In the genomic region with DNA sequence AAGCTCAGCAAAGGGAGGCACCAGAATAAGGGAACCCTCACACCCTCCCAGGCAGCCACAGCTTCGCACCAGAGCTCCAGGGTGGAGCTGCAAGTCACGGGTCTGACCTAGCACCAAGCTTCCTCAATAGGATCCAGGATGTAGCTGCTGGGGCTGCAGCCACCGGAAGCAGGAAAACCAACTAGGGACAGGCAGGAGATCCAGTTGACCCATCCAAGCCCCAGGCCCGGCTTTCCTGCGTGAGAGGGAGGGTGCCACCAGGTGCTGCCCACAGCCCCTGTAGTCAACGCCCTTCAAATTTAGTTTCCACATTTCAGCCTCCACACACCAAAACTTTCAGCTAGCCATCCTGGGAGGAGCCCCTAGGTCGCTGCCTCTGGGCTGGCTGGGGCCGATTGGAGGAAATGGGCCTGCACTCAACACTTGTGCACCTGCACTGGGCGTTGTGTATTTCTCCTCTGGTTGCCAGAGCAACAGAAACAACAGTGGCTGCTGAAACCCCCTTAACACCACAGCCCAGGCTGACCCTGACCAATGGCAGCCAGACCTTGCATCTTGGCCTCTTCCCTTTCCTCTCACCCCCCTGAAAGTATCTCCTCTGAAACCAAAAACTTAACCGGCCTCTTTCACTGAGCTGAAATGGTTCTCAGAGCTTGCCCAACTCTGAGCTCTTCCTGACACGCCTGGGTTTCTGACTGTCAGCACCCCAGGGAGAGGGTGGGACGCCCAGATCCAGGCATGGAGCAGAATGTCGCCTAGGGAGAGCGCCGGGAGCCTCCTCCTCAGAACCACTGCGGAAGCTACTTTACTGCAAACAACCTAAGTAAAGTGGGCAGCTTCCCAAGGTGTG, we compare ENCODE assay signal across 8 cellular contexts.
DNase-seq lines count a peak whose midpoint lies in the region; ATAC-seq and TF ChIP-seq lines count a peak whose summit lies in the region.

No MANE protein-coding gene starts in this region.

- peaks cover 50% of the 10 kb centered on the region for H3K4me1 Mint-ChIP-seq in activated T-cell treated with anti-CD3 and anti-CD28 coated beads, Interleukin-2, amount 50 U/mL, for 72 hours (ENCODE audit: low read depth)

- peak overlapping the region; percentile 39 to 42 for H3K4me3 Mint-ChIP-seq in activated T-cell treated with anti-CD3 and anti-CD28 coated beads, Interleukin-2, amount 50 U/mL, for 72 hours

- ATAC-seq in GM21390 (IDR thresholded peaks at IDR 0.05; ENCODE audit: unreplicated experiment) = peak; percentile 99
- ATAC-seq in HG03575 (IDR thresholded peaks at IDR 0.05; ENCODE audit: extremely low read depth, insufficient number of reproducible peaks, low FRiP score, unreplicated experiment) = peak; percentile 97
- ATAC-seq in activated T-cell treated with anti-CD3 and anti-CD28 coated beads, Interleukin-2, amount 50 U/mL, for 72 hours (replicated peaks in 1 of 2) = peak; percentile 89 to 90

- 41 to 46% methylated on average over 16 of the region's 16 CpGs for WGBS in lower leg skin, 2 donors

- intact Hi-C loops in lower leg skin (cut with DNase I; ENCODE audit: low total_unique reads) = no loop called here

- no peaks in the 10 kb centered on the region for H3K36me3 Mint-ChIP-seq in activated T-cell treated with anti-CD3 and anti-CD28 coated beads, Interleukin-2, amount 50 U/mL, for 72 hours (ENCODE audit: insufficient read depth in 2 of 2)

- peak overlapping the region; percentile 61 for H3K27ac Mint-ChIP-seq in activated T-cell treated with anti-CD3 and anti-CD28 coated beads, Interleukin-2, amount 50 U/mL, for 72 hours

- TF ChIP-seq CTCF in GM12864 (IDR thresholded peaks at IDR 0.05; ENCODE audit: low read depth, low read length, missing control alignments) (no peak), lower leg skin (IDR thresholded peaks at IDR 0.05) (no peak), foreskin fibroblast (IDR thresholded peaks at IDR 0.05; ENCODE audit: low read depth, low read length) (no peak)

- no peak for TF ChIP-seq POLR2A in lower leg skin (IDR thresholded peaks at IDR 0.05)

- H3K4me3 ChIP-seq in GM12864 (ENCODE audit: low read depth, low read length) = peak overlapping the region; percentile 11
- H3K4me3 ChIP-seq in lower leg skin (ENCODE audit: low read depth, poor library complexity, severe bottlenecking) = no peak overlapping the region
- no peak overlapping the region for H3K4me3 ChIP-seq in foreskin fibroblast (ENCODE audit: low read depth in 1 of 2, low read length in 2 of 2)

- no peaks in the 10 kb centered on the region for H3K9me3 Mint-ChIP-seq in activated T-cell treated with anti-CD3 and anti-CD28 coated beads, Interleukin-2, amount 50 U/mL, for 72 hours

- DNase-seq in GM12864 (ENCODE audit: low read depth) (peak; percentile 95), lower leg skin (ENCODE audit: low spot score in 2 of 2) (peak; percentile 72 to 94), AG08396 (ENCODE audit: low spot score) (no peak), foreskin fibroblast (no peak), cortex of kidney (lab: John Stamatoyannopoulos, UW) (no peak)
- DNase-seq in activated T-cell treated with anti-CD3 and anti-CD28 coated beads, Interleukin-2, amount 50 U/mL, for 72 hours = peak; percentile 39 to 49

- peaks cover 7% of the 10 kb centered on the region for H3K27me3 Mint-ChIP-seq in activated T-cell treated with anti-CD3 and anti-CD28 coated beads, Interleukin-2, amount 50 U/mL, for 72 hours (ENCODE audit: low read depth)

Comparison
In these comparisons a context has a peak if more than half of its experiments do, and no peak if none do; other contexts are left out.
1. DNase-seq: peak in GM12864 (single experiment), activated T-cell treated with anti-CD3 and anti-CD28 coated beads, Interleukin-2, amount 50 U/mL, for 72 hours (2 of 2) and lower leg skin (2 of 2); none in AG08396 (single experiment), foreskin fibroblast (0 of 2) and cortex of kidney (single experiment).
2. Peak in every context shown above with its lines, with median percentiles within 50 percentile points of each other: ATAC-seq.